Comparison of ENCODE assay signal across 11 cellular contexts in the genomic region with DNA sequence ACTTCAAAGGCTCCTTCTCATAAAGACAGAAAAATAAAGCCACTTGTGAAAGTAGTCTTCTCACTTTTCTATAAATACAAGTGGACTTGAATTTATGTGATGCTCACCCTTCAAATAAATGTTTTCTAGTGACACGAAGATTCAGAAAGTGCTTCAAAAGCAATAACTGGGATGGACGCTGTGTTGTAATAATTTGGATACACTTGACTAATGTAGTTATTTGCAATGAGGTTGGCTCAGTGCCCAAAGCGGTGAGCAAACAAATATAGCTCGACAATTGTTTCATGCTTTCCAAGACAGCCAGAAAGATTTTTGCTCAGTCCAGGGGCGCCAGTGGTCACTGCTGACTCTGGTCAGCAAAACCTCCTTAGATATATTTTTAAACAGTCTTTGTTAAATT.
DNase-seq lines count a peak whose midpoint lies in the region; ATAC-seq and TF ChIP-seq lines count a peak whose summit lies in the region.
"Had no signal": no experiment of that assay in that cellular context is flagged by ENCODE, and none has a peak within 500 bp of the region (broad histone marks: within the 10 kb centered on the region; RNA-seq: fewer than 3 reads in every experiment).

No MANE protein-coding gene starts in this region.

- H3K27ac ChIP-seq in epithelial cell of prostate, result no peak overlapping the region

- no peak for TF ChIP-seq CTCF in GM10266 (IDR thresholded peaks at IDR 0.05; ENCODE audit: control insufficient read depth, insufficient read depth, low read depth, missing control alignments)

- peak; percentile 83 for DNase-seq in DMS153 (lab: John Stamatoyannopoulos, UW)
- DNase-seq in NCI-H146 treated with DMSO at 0.1 percent for 48 hours (lab: John Stamatoyannopoulos, UW; ENCODE audit: unreplicated experiment), result peak; percentile 72
- DNase-seq in NCI-H774 (lab: John Stamatoyannopoulos, UW), result peak; percentile 73
- peak; percentile 18 for DNase-seq in epithelial cell of prostate (ENCODE audit: low read depth, low spot score)
- DNase-seq in inferior parietal cortex (ENCODE audit: extremely low spot score), result no peak
- no peak for DNase-seq in GM10266 (ENCODE audit: extremely low spot score)
- no peak for DNase-seq in activated gamma-delta T cell (lab: John Stamatoyannopoulos, UW)
- DNase-seq: activated T-cell treated with anti-CD3 and anti-CD28 coated beads, Interleukin-2, amount 50 U/mL, for 24 hours; Karpas-422; retina had no signal

- ATAC-seq in HG03520 (IDR thresholded peaks at IDR 0.05; ENCODE audit: unreplicated experiment), result no peak

Comparison
In these comparisons a context has a peak if more than half of its experiments do, and no peak if none do; other contexts are left out.
1. DNase-seq: peak in DMS153 (single experiment), NCI-H146 treated with DMSO at 0.1 percent for 48 hours (single experiment), NCI-H774 (single experiment) and epithelial cell of prostate (single experiment); none in inferior parietal cortex (single experiment), GM10266 (single experiment) and activated gamma-delta T cell (single experiment).